In genomic region chr3:53170325-53171108, GRCh38 we compare ENCODE assay signal across 8 cellular contexts. TPM values are rescaled to one million over a fixed set of nuclear protein-coding genes. Genes with fewer than 3 reads are reported as not detected.
DNase-seq lines count a peak whose midpoint lies in the region; ATAC-seq and TF ChIP-seq lines count a peak whose summit lies in the region.

No MANE protein-coding gene starts in this region.

- TF ChIP-seq POLR2A in GM19193 (IDR thresholded peaks at IDR 0.05; ENCODE audit: extremely low read depth, insufficient read depth, insufficient read length) (peak; percentile 30), body of pancreas (IDR thresholded peaks at IDR 0.05) (no peak)

- intact Hi-C loops in body of pancreas (cut with DNase I) = no loop called here

- no peaks in the 10 kb centered on the region for H3K36me3 ChIP-seq in body of pancreas (replicated peaks in 1 of 2; ENCODE audit: insufficient read depth in 1 of 2, low read depth in 2 of 2)

- H3K9me3 Mint-ChIP-seq in stimulated activated memory B cell treated with anti-CD40 and anti-IgM and Interleukin-4, amounts not matched to agents 10 μg/mL and 1 μg/mL and 100 μg/mL, for 72 hours = no peaks in the 10 kb centered on the region

- H3K27me3 ChIP-seq in body of pancreas = no peaks in the 10 kb centered on the region

- 58 to 59% methylated on average over 8 to 20 of the region's 20 CpGs for WGBS in body of pancreas, 2 donors

- peaks cover 100% of the 10 kb centered on the region for H3K4me1 Mint-ChIP-seq in stimulated activated memory B cell treated with anti-CD40 and anti-IgM and Interleukin-4, amounts not matched to agents 10 μg/mL and 1 μg/mL and 100 μg/mL, for 72 hours

- ATAC-seq in HG03457 (IDR thresholded peaks at IDR 0.05; ENCODE audit: unreplicated experiment) (peak; percentile 39), body of pancreas (no peak)
- ATAC-seq in stimulated activated memory B cell treated with anti-CD40 and anti-IgM and Interleukin-4, amounts not matched to agents 10 μg/mL and 1 μg/mL and 100 μg/mL, for 72 hours = peak; percentile 77

- peaks cover 53% of the 10 kb centered on the region for H3K4me1 ChIP-seq in body of pancreas

- H3K4me3 Mint-ChIP-seq in stimulated activated memory B cell treated with anti-CD40 and anti-IgM and Interleukin-4, amounts not matched to agents 10 μg/mL and 1 μg/mL and 100 μg/mL, for 72 hours = peak overlapping the region; percentile 73

- H3K9me3 ChIP-seq in body of pancreas = no peaks in the 10 kb centered on the region

- H3K27ac Mint-ChIP-seq in stimulated activated memory B cell treated with anti-CD40 and anti-IgM and Interleukin-4, amounts not matched to agents 10 μg/mL and 1 μg/mL and 100 μg/mL, for 72 hours = peak overlapping the region; percentile 72

- H3K4me3 ChIP-seq in body of pancreas = no peak overlapping the region

- H3K27ac ChIP-seq in body of pancreas = peak overlapping the region in 3 of 4 donors; percentile 16 to 36 (median 25)

- DNase-seq in body of pancreas = peak in 1 of 4 donors; percentile 33
- no peak for DNase-seq in DMS114 treated with DMSO at 0.1 percent for 48 hours (lab: John Stamatoyannopoulos, UW; ENCODE audit: unreplicated experiment)
- DNase-seq in SK-N-DZ (ENCODE audit: low spot score) = no peak
- no peak for DNase-seq in DMS79 treated with DMSO at 0.1 percent for 48 hours (lab: John Stamatoyannopoulos, UW)
- no peak for DNase-seq in NCI-H146 (lab: John Stamatoyannopoulos, UW)

- no peak for TF ChIP-seq CTCF in body of pancreas (IDR thresholded peaks at IDR 0.05)

- no peaks in the 10 kb centered on the region for H3K27me3 Mint-ChIP-seq in stimulated activated memory B cell treated with anti-CD40 and anti-IgM and Interleukin-4, amounts not matched to agents 10 μg/mL and 1 μg/mL and 100 μg/mL, for 72 hours

- H3K36me3 Mint-ChIP-seq in stimulated activated memory B cell treated with anti-CD40 and anti-IgM and Interleukin-4, amounts not matched to agents 10 μg/mL and 1 μg/mL and 100 μg/mL, for 72 hours = peaks cover 14% of the 10 kb centered on the region

RNA-seq across cellular contexts. Expression of gene PRKCD, which starts 9.5 kb away (rescaled TPM):
- total RNA-seq in body of pancreas = 10 to 100 TPM; 15.5 to 16.9 TPM
- 0.83 and 1.1 TPM in 2 replicates for polyA plus RNA-seq in SK-N-DZ (2014; cell fraction: cytosol; rRNA removed)
- 1.4 and 14.4 TPM in 2 replicates for polyA plus RNA-seq in SK-N-DZ (2014; cell fraction: nucleus; rRNA removed)

RNA-seq across cellular contexts. Expression of gene RFT1, which starts 40.3 kb away (rescaled TPM):
- 10 to 100 TPM; 10.6 to 19.8 TPM for total RNA-seq in body of pancreas
- polyA plus RNA-seq in SK-N-DZ (2014; cell fraction: cytosol; rRNA removed) = 6.0 and 9.5 TPM in 2 replicates
- polyA plus RNA-seq in SK-N-DZ (2014; cell fraction: nucleus; rRNA removed) = 10.0 and 12.3 TPM in 2 replicates
